In the genomic region with DNA sequence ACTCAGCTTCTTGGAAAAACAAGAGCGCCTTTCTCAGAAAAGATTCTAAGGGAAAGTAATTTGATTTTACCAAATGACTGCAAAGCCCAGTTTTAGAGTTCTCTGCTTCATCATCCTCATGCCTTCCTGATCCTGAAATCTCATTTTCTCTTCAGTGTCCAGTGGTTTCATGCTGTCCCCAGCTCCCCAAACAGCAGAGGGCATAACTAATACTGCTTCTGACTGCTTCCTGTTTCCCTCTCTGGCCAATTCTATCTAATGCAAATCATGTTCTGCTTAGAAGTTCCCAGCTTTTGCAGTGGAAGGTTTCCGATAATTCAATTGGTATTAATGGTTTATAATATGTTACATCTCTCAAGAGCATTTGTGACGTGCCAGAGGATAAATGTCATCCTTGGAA, we compare ENCODE assay signal across 33 cellular contexts.
"Had no signal": no experiment of that assay in that cellular context is flagged by ENCODE, and none has a peak within 500 bp of the region (broad histone marks: within the 10 kb centered on the region; RNA-seq: fewer than 3 reads in every experiment).

No MANE protein-coding gene starts in this region.

- ATAC-seq: activated CD8-positive, alpha-beta memory T cell treated with anti-CD3 and anti-CD28 coated beads, Interleukin-2, amount 10 ng/mL, durations not matched to agents 7 days and 5 days; activated naive CD8-positive, alpha-beta T cell treated with anti-CD3 and anti-CD28 coated beads, Interleukin-2, amount 50 U/mL, for 24 hours; Panc1 had no signal

- H3K4me3 ChIP-seq: MG63, SJCRH30 had no signal

- H3K36me3 ChIP-seq: MG63, SJCRH30 had no signal

- DNase-seq: activated B cell treated with CpG ODN at 0.5 μM for 24 hours; activated CD4-positive, alpha-beta memory T cell treated with anti-CD3 and anti-CD28 coated beads, Interleukin-2, amount 10 ng/mL, durations not matched to agents 7 days and 5 days; activated CD4-positive, alpha-beta T cell treated with anti-CD3 and anti-CD28 coated beads for 1 hour; activated CD4-positive, alpha-beta T cell treated with anti-CD3 and anti-CD28 coated beads for 48 hours; activated CD8-positive, alpha-beta memory T cell treated with anti-CD3 and anti-CD28 coated beads for 24 hours; activated CD8-positive, alpha-beta memory T cell treated with anti-CD3 and anti-CD28 coated beads, Interleukin-2, amount 10 ng/mL, durations not matched to agents 7 days and 5 days; activated CD8-positive, alpha-beta memory T cell treated with anti-CD3 and anti-CD28 coated beads, Interleukin-2, amount 50 U/mL, for 48 hours; activated effector memory CD4-positive, alpha-beta T cell treated with Interleukin-2 at 50 U/mL for 16 hours; activated naive CD4-positive, alpha-beta T cell treated with anti-CD3 and anti-CD28 coated beads, Interleukin-2, amount 10 ng/mL, durations not matched to agents 7 days and 5 days; activated naive CD8-positive, alpha-beta T cell treated with anti-CD3 and anti-CD28 coated beads, Interleukin-2, amount 50 U/mL, for 24 hours; activated T-cell treated with anti-CD3 and anti-CD28 coated beads, Interleukin-2, amount 50 U/mL, for 48 hours; anterior cingulate cortex; caudate nucleus; Kasumi-1; KG1; MG63; NCI-H1048; NCI-H1105 treated with DMSO at 0.1 percent for 48 hours; NCI-H1436; NCI-H1694; NCI-H1930; NCI-H2081 treated with DMSO at 0.1 percent for 48 hours; NCI-H345; NCI-H526; NCI-H774; SHP77; SJCRH30; SW 1271; T-helper 1 cell; T-helper 2 cell; T-helper 9 cell had no signal

- H3K27me3 ChIP-seq: MG63, SJCRH30 had no signal

- H3K9me3 ChIP-seq: MG63, SJCRH30 had no signal

- H3K27ac ChIP-seq: SJCRH30, VCaP had no signal
